17 cellular contexts compared by ENCODE assay signal in genomic region chr1:3377166-3377565, GRCh38.
DNase-seq lines count a peak whose midpoint lies in the region; ATAC-seq and TF ChIP-seq lines count a peak whose summit lies in the region.
"Had no signal": no experiment of that assay in that cellular context is flagged by ENCODE, and none has a peak within 500 bp of the region (broad histone marks: within the 10 kb centered on the region; RNA-seq: fewer than 3 reads in every experiment).

No MANE protein-coding gene starts in this region.

- H3K4me1 ChIP-seq in left ventricle myocardium inferior (peaks cover 5% of the 10 kb centered on the region), stomach (peaks cover 0 to 25% (median 17%) of the 10 kb centered on the region in 4 donors), tibial artery (peaks cover 15 to 59% (median 41%) of the 10 kb centered on the region in 4 donors)
- H3K4me1 ChIP-seq: A549, Caco-2 had no signal

- intact Hi-C loops in Right ventricle myocardium inferior (cut with DNase I) (no loop called here), left ventricle myocardium inferior (cut with micrococcal nuclease) (no loop called here), stomach (cut with DNase I; ENCODE audit: low total_unique reads) (no loop called here), tibial artery (cut with DNase I; ENCODE audit: low total_unique reads) (no loop called here)

- H3K36me3 ChIP-seq in left ventricle myocardium inferior (no peaks in the 10 kb centered on the region), stomach (no peaks in the 10 kb centered on the region), tibial artery (no peaks in the 10 kb centered on the region)
- H3K36me3 ChIP-seq: BLaER1 treated with 17β-estradiol and CSF1 and Interleukin-3, amounts not matched to agents 10 nM and 100 nM had no signal

- DNase-seq in Right ventricle myocardium inferior (ENCODE audit: missing footprints) (peak; percentile 58), left ventricle myocardium inferior (no peak), stomach (no peak), tibial artery (no peak), NCI-H2171 treated with DMSO at 0.1 percent for 48 hours (lab: John Stamatoyannopoulos, UW) (no peak)
- DNase-seq: AML-193; Caco-2; Calu3; CD4-positive, alpha-beta T cell; CD8-positive, alpha-beta T cell; DMS79 treated with DMSO at 0.1 percent for 48 hours; GF-D8 had no signal

- WGBS in stomach, 5 donors = 90 to 95% (median 94%) methylated on average over 10 to 12 of the region's 12 CpGs

- H3K4me3 ChIP-seq in left ventricle myocardium inferior (no peak overlapping the region), stomach (no peak overlapping the region), tibial artery (no peak overlapping the region)
- H3K4me3 ChIP-seq: A549; BLaER1 treated with 17β-estradiol and CSF1 and Interleukin-3, amounts not matched to agents 10 nM and 100 nM had no signal

- TF ChIP-seq CTCF in left ventricle myocardium inferior (IDR thresholded peaks at IDR 0.05; ENCODE audit: borderline replicate concordance) = no peak
- no peak for TF ChIP-seq CTCF in stomach (IDR thresholded peaks at IDR 0.05)
- no peak for TF ChIP-seq CTCF in tibial artery (IDR thresholded peaks at IDR 0.05)

- H3K27me3 ChIP-seq in left ventricle myocardium inferior (ENCODE audit: low read depth) = peaks cover 10% of the 10 kb centered on the region
- H3K27me3 ChIP-seq in stomach = peaks cover 0 to 14% (median 0%) of the 10 kb centered on the region in 3 donors
- no peaks in the 10 kb centered on the region for H3K27me3 ChIP-seq in tibial artery

- no peak overlapping the region for H3K27ac ChIP-seq in left ventricle myocardium inferior (replicated peaks)
- peak overlapping the region; percentile 5 to 72 (median 50) for H3K27ac ChIP-seq in stomach
- peak overlapping the region; percentile 83 to 89 for H3K27ac ChIP-seq in tibial artery
- H3K27ac ChIP-seq: 22Rv1; A549; BLaER1 treated with 17β-estradiol and CSF1 and Interleukin-3, amounts not matched to agents 10 nM and 100 nM; C4-2B had no signal

- no peak for TF ChIP-seq EP300 in stomach (IDR thresholded peaks at IDR 0.05)

- no peak for TF ChIP-seq POLR2A in stomach (IDR thresholded peaks at IDR 0.05)

- H3K9me3 ChIP-seq in left ventricle myocardium inferior (replicated peaks) = no peaks in the 10 kb centered on the region
- no peaks in the 10 kb centered on the region for H3K9me3 ChIP-seq in stomach
- H3K9me3 ChIP-seq in tibial artery = no peaks in the 10 kb centered on the region
- H3K9me3 ChIP-seq: A549; BLaER1 treated with 17β-estradiol and CSF1 and Interleukin-3, amounts not matched to agents 10 nM and 100 nM; Caco-2 had no signal

- ATAC-seq in Right ventricle myocardium inferior (no peak), GM21825 (IDR thresholded peaks at IDR 0.05; ENCODE audit: unreplicated experiment) (no peak)
- ATAC-seq: CD8-positive, alpha-beta T cell had no signal
